ENCODE assay signal across 26 cellular contexts in genomic region chr12:131714759-131715158, GRCh38.
"Had no signal": no experiment of that assay in that cellular context is flagged by ENCODE, and none has a peak within 500 bp of the region (broad histone marks: within the 10 kb centered on the region; RNA-seq: fewer than 3 reads in every experiment).

No MANE protein-coding gene starts in this region.

- H3K27ac ChIP-seq: neutrophil, pancreas, prostate gland, right lobe of liver, sigmoid colon, stomach, thoracic aorta, thyroid gland, tibial nerve, upper lobe of right lung, uterus had no signal

- DNase-seq: naive thymus-derived CD8-positive, alpha-beta T cell; nephron progenitor cell; nucleus accumbens; pancreas; retina; right cardiac atrium; right lobe of liver; sigmoid colon; small intestine; stimulated activated CD4-positive, alpha-beta T cell treated with anti-CD3 and anti-CD28 coated beads, Interleukin-15, amount 100 ng/mL, for 24 hours; stimulated activated CD4-positive, alpha-beta T cell treated with anti-CD3 and anti-CD28 coated beads, Interleukin-2, amount 100 ng/mL, for 24 hours; stimulated activated CD4-positive, alpha-beta T cell treated with anti-CD3 and anti-CD28 coated beads, Interleukin-2, amount 100 ng/mL, for 48 hours; stimulated activated CD4-positive, alpha-beta T cell treated with anti-CD3 and anti-CD28 coated beads, Interleukin-4, amount 100 ng/mL, for 24 hours; stimulated activated naive B cell treated with anti-CD40 and anti-IgM and Interleukin-4, amounts not matched to agents 10 μg/mL and 1 μg/mL and 100 μg/mL, for 72 hours; stimulated activated naive CD4-positive, alpha-beta T cell treated with Interleukin-2 at 50 U/mL for 16 hours; stomach; thyroid gland; trophoblast cell; upper lobe of right lung; uterus had no signal

- H3K9me3 ChIP-seq: neutrophil, pancreas, prostate gland, right lobe of liver, sigmoid colon, stomach, thoracic aorta, thyroid gland, tibial nerve, upper lobe of right lung, uterus had no signal

- H3K36me3 ChIP-seq: prostate gland, uterus had no signal

- H3K27me3 ChIP-seq: neutrophil, pancreas, right lobe of liver, sigmoid colon, stomach, thyroid gland, tibial nerve, upper lobe of right lung, uterus had no signal

- ATAC-seq: naive thymus-derived CD8-positive, alpha-beta T cell; natural killer cell treated with Interleukin-12 subunit alpha and Interleukin-12 subunit beta and Interleukin-15 and Interleukin-18, amount 100 ng/mL, for 72 hours; pancreas; right cardiac atrium; right lobe of liver; stimulated activated effector memory CD8-positive, alpha-beta T cell treated with anti-CD3 and anti-CD28 coated beads, Interleukin-12 subunit alpha, Interleukin-12 subunit beta, amount 100 ng/mL, for 72 hours; stimulated activated naive B cell treated with anti-CD40 and anti-IgM and Interleukin-4, amounts not matched to agents 10 μg/mL and 1 μg/mL and 100 μg/mL, for 72 hours; upper lobe of right lung had no signal

- H3K4me3 ChIP-seq: pancreas, prostate gland, right lobe of liver, sigmoid colon, stomach, thoracic aorta, thyroid gland, tibial nerve, upper lobe of right lung, uterus had no signal
